19 cellular contexts compared by ENCODE assay signal in the genomic region with DNA sequence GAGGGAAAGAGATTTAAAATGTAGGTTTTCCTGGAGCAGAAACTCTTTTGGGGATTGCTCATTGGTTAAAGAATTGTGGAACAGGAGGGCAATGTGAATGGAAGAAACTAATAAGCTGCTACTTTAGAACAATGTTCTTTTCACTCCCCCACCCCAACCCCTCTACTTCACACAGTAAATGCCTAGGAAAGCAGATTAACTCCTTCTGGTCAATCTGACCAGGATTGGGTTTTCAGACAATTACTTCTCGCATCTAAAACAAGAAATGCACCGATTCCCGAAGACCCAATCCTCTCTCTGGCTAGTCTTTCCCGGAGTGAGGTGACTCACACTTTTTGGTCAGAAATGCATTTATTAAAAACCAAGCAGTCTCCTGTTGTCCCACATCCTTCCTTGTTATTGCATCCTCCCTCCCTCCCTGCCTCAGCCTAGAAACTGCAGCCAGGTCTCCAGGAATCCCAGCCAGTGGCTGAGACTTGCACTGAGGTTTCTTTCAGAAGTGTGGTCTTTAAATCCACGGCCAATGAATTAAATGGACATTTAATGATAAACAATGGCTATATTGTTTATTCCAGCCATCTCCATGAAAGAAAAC. TPM values are rescaled to one million over a fixed set of nuclear protein-coding genes. Genes with fewer than 3 reads are reported as not detected.
DNase-seq lines count a peak whose midpoint lies in the region; ATAC-seq, FAIRE-seq and TF ChIP-seq lines count a peak whose summit lies in the region.
"Had no signal": no experiment of that assay in that cellular context is flagged by ENCODE, and none has a peak within 500 bp of the region (broad histone marks: within the 10 kb centered on the region; RNA-seq: fewer than 3 reads in every experiment).

No MANE protein-coding gene starts in this region.

- no peak for TF ChIP-seq CTCF in HFFc6 (IDR thresholded peaks at IDR 0.05)
- no peak for TF ChIP-seq CTCF in astrocyte (IDR thresholded peaks at IDR 0.05; ENCODE audit: insufficient read depth, low read depth, low read length)
- no peak for TF ChIP-seq CTCF in vagina (IDR thresholded peaks at IDR 0.05)

- no peak overlapping the region for H3K27ac Mint-ChIP-seq in HFFc6
- H3K27ac Mint-ChIP-seq in astrocyte (ENCODE audit: unreplicated experiment), result no peak overlapping the region
- H3K27ac Mint-ChIP-seq: activated B cell treated with CpG ODN at 0.5 μM for 24 hours; activated CD4-positive, alpha-beta memory T cell treated with anti-CD3 and anti-CD28 coated beads, Interleukin-2, amount 10 ng/mL, durations not matched to agents 7 days and 5 days; B cell; T-helper 1 cell treated with Interleukin-12 subunit alpha and Interleukin-12 subunit beta and Interleukin-4 antibody, amounts not matched to agents 30 μg/mL and 1 μg/mL, for 36 hours had no signal

- H2AFZ ChIP-seq in astrocyte (ENCODE audit: low read depth, low read length), result no peak overlapping the region

- peaks cover 2% of the 10 kb centered on the region for H3K27me3 Mint-ChIP-seq in HFFc6 (ENCODE audit: insufficient read depth)
- no peaks in the 10 kb centered on the region for H3K27me3 Mint-ChIP-seq in astrocyte (ENCODE audit: low read depth, unreplicated experiment)
- H3K27me3 Mint-ChIP-seq: activated CD4-positive, alpha-beta memory T cell treated with anti-CD3 and anti-CD28 coated beads, Interleukin-2, amount 10 ng/mL, durations not matched to agents 7 days and 5 days had no signal

- H3K4me1 ChIP-seq in astrocyte (ENCODE audit: insufficient read depth, low read length) (peaks cover 12% of the 10 kb centered on the region), vagina (no peaks in the 10 kb centered on the region)
- H3K4me1 ChIP-seq: upper lobe of right lung had no signal

- H3K9ac ChIP-seq in astrocyte (ENCODE audit: low read length), result no peak overlapping the region

- TF ChIP-seq POLR2A in vagina (IDR thresholded peaks at IDR 0.05), result no peak

- H3K4me1 Mint-ChIP-seq in HFFc6 (ENCODE audit: low read depth) (peaks cover 39% of the 10 kb centered on the region), astrocyte (ENCODE audit: low read depth, unreplicated experiment) (peaks cover 50% of the 10 kb centered on the region)

- H3K4me3 Mint-ChIP-seq in HFFc6 (no peak overlapping the region; the same call in 1 of the 2 replicates), astrocyte (ENCODE audit: unreplicated experiment) (no peak overlapping the region)
- H3K4me3 Mint-ChIP-seq: activated B cell treated with CpG ODN at 0.5 μM for 24 hours; activated CD4-positive, alpha-beta memory T cell treated with anti-CD3 and anti-CD28 coated beads, Interleukin-2, amount 10 ng/mL, durations not matched to agents 7 days and 5 days; B cell; T-helper 1 cell treated with Interleukin-12 subunit alpha and Interleukin-12 subunit beta and Interleukin-4 antibody, amounts not matched to agents 30 μg/mL and 1 μg/mL, for 36 hours had no signal

- no peaks in the 10 kb centered on the region for H3K36me3 ChIP-seq in astrocyte (ENCODE audit: insufficient read depth, low read length)
- H3K36me3 ChIP-seq in vagina, result no peaks in the 10 kb centered on the region
- H3K36me3 ChIP-seq: neutrophil, upper lobe of right lung had no signal

- peak overlapping the region; percentile 53 for H3K4me2 ChIP-seq in astrocyte (ENCODE audit: low read length)

- DNase-seq in HFFc6 (peak; percentile 7), astrocyte (ENCODE audit: low read depth) (peak; percentile 82), foreskin melanocyte (peak; percentile 67), urothelium cell line (ENCODE audit: low spot score) (peak; percentile 27), NCI-H2081 treated with DMSO at 0.1 percent for 48 hours (lab: John Stamatoyannopoulos, UW) (no peak), vagina (ENCODE audit: extremely low spot score in 2 of 2) (no peak)
- DNase-seq: activated B cell treated with CpG ODN at 0.5 μM for 24 hours; activated CD4-positive, alpha-beta memory T cell treated with anti-CD3 and anti-CD28 coated beads, Interleukin-2, amount 10 ng/mL, durations not matched to agents 7 days and 5 days; activated T-cell treated with anti-CD3 and anti-CD28 coated beads, Interleukin-2, amount 50 U/mL, for 48 hours; NCI-H1048; stimulated activated naive CD4-positive, alpha-beta T cell; upper lobe of right lung had no signal

- H3K9me3 ChIP-seq in astrocyte (ENCODE audit: insufficient read depth, low read depth, low read length), result no peaks in the 10 kb centered on the region
- H3K9me3 ChIP-seq in vagina, result no peaks in the 10 kb centered on the region
- H3K9me3 ChIP-seq: neutrophil, upper lobe of right lung had no signal

- H4K20me1 ChIP-seq in astrocyte (ENCODE audit: insufficient read depth, low read length), result peaks cover 3% of the 10 kb centered on the region

- no peak overlapping the region for H3K27ac ChIP-seq in astrocyte (ENCODE audit: low read depth, low read length)
- no peak overlapping the region for H3K27ac ChIP-seq in vagina
- H3K27ac ChIP-seq: neutrophil, upper lobe of right lung had no signal

- intact Hi-C loops in vagina (cut with DNase I), result no loop called here

- H3K9me3 Mint-ChIP-seq in HFFc6 (no peaks in the 10 kb centered on the region), astrocyte (ENCODE audit: unreplicated experiment) (no peaks in the 10 kb centered on the region)
- H3K9me3 Mint-ChIP-seq: activated B cell treated with CpG ODN at 0.5 μM for 24 hours; activated CD4-positive, alpha-beta memory T cell treated with anti-CD3 and anti-CD28 coated beads, Interleukin-2, amount 10 ng/mL, durations not matched to agents 7 days and 5 days; T-helper 1 cell treated with Interleukin-12 subunit alpha and Interleukin-12 subunit beta and Interleukin-4 antibody, amounts not matched to agents 30 μg/mL and 1 μg/mL, for 36 hours had no signal

- no peaks in the 10 kb centered on the region for H3K79me2 ChIP-seq in astrocyte (ENCODE audit: insufficient read depth, low read length)

- H3K27me3 ChIP-seq in astrocyte (ENCODE audit: insufficient read depth, low read length) (no peaks in the 10 kb centered on the region), vagina (no peaks in the 10 kb centered on the region)
- H3K27me3 ChIP-seq: neutrophil, upper lobe of right lung had no signal

- H3K36me3 Mint-ChIP-seq in HFFc6 (ENCODE audit: low read depth), result no peaks in the 10 kb centered on the region
- no peaks in the 10 kb centered on the region for H3K36me3 Mint-ChIP-seq in astrocyte (ENCODE audit: low read depth, unreplicated experiment)

- ATAC-seq in GM18870 (IDR thresholded peaks at IDR 0.05; ENCODE audit: unreplicated experiment), result no peak
- ATAC-seq: K562, left lobe of liver, upper lobe of right lung had no signal

- H3K4me3 ChIP-seq in astrocyte (ENCODE audit: insufficient read depth, low read depth, low read length), result no peak overlapping the region
- H3K4me3 ChIP-seq in vagina, result no peak overlapping the region
- H3K4me3 ChIP-seq: K562, upper lobe of right lung had no signal

- no peak for FAIRE-seq in astrocyte (lab: Jason Lieb, UNC)
- FAIRE-seq in urothelium cell line (lab: Jason Lieb, UNC), result no peak
- FAIRE-seq: frontal cortex, K562 had no signal

RNA-seq across cellular contexts. Expression of a gene that starts 21.4 kb away (rescaled TPM):
- total RNA-seq in HFFc6 (2021; fragmentation: NEBNext Ultra II Directional; extraction: Animal tissue kit (Norgen Biotek cat#: 25700)), result 1 to 10 TPM in 5 of 6 experiments, under 1 TPM in 1; 0.94 to 6.4 (median 2.1) TPM
- total RNA-seq in astrocyte (30.2 and 30.8 TPM in 2 replicates), vagina (2.2 TPM)

Comparison
In these comparisons a context has a peak if more than half of its experiments do, and no peak if none do; other contexts are left out.
1. DNase-seq: peak in HFFc6 (single experiment), astrocyte (single experiment), foreskin melanocyte (single experiment) and urothelium cell line (single experiment); none in NCI-H2081 treated with DMSO at 0.1 percent for 48 hours (single experiment) and vagina (0 of 2).